In the genomic region with DNA sequence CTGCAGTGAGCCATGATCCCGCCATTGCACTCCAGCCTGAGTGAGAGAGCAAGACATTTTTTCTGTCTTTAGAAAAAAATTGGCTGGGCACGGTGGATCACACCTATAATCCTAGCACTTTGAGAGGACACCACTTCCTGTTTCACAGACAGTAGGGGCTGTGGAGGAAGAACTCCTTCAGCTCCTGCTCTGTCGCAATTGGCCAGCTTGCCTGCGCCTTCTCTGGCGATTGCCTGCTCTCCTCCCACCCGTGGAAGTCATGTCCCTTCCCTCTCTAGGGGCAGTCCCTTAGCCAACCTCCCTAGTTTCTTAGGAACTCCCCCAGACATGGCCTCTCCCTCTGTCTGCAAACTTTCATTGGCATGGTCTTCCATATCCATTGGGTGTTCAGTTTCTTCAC, we compare ENCODE assay signal across 27 cellular contexts. TPM values are rescaled to one million over a fixed set of nuclear protein-coding genes. Genes with fewer than 3 reads are reported as not detected.
DNase-seq lines count a peak whose midpoint lies in the region; ATAC-seq and TF ChIP-seq lines count a peak whose summit lies in the region.
"Had no signal": no experiment of that assay in that cellular context is flagged by ENCODE, and none has a peak within 500 bp of the region (broad histone marks: within the 10 kb centered on the region; RNA-seq: fewer than 3 reads in every experiment).

No MANE protein-coding gene starts in this region.

- no peaks in the 10 kb centered on the region for H3K27me3 ChIP-seq in HL-60 (ENCODE audit: insufficient read depth, poor library complexity, severe bottlenecking)
- H3K27me3 ChIP-seq: esophagus squamous epithelium had no signal

- POLR2A ChIA-PET in activated CD4-positive, alpha-beta T cell treated with anti-CD3 and anti-CD28 coated beads for 36 hours (lab: Charles Lee) = no interaction called here
- POLR2A ChIA-PET in activated CD8-positive, alpha-beta T cell treated with anti-CD3 and anti-CD28 coated beads for 36 hours (lab: Charles Lee) = interaction anchor here (1.0 to 1.3 kb wide), 2 partner anchors 9 kb away, joined by 4 read pairs; no protein-coding TSS in a partner anchor

- CTCF ChIA-PET in activated CD4-positive, alpha-beta T cell treated with anti-CD3 and anti-CD28 coated beads for 36 hours (lab: Charles Lee) = no interaction called here
- CTCF ChIA-PET in activated CD8-positive, alpha-beta T cell treated with anti-CD3 and anti-CD28 coated beads for 36 hours (lab: Charles Lee) = interaction anchor here (0.6 to 2.5 kb wide), 2 partner anchors 20 to 175 kb away, joined by 3 to 16 read pairs; no protein-coding TSS in a partner anchor

- H3K27ac ChIP-seq in HL-60 (replicated peaks) = no peak overlapping the region
- H3K27ac ChIP-seq: A549, esophagus squamous epithelium, KMS-11, skin epidermis had no signal

- H3K36me3 Mint-ChIP-seq in activated CD4-positive, alpha-beta T cell treated with anti-CD3 and anti-CD28 coated beads for 36 hours (ENCODE audit: low read depth) = peaks cover 64% of the 10 kb centered on the region
- peaks cover 59% of the 10 kb centered on the region for H3K36me3 Mint-ChIP-seq in activated CD8-positive, alpha-beta T cell treated with anti-CD3 and anti-CD28 coated beads for 36 hours (ENCODE audit: low read depth)
- H3K36me3 Mint-ChIP-seq in natural killer cell = no peaks in the 10 kb centered on the region

- no peaks in the 10 kb centered on the region for H3K27me3 Mint-ChIP-seq in activated CD4-positive, alpha-beta T cell treated with anti-CD3 and anti-CD28 coated beads for 36 hours
- H3K27me3 Mint-ChIP-seq in activated CD8-positive, alpha-beta T cell treated with anti-CD3 and anti-CD28 coated beads for 36 hours = no peaks in the 10 kb centered on the region
- H3K27me3 Mint-ChIP-seq in natural killer cell (ENCODE audit: low read depth in 2 of 2) = no peaks in the 10 kb centered on the region
- H3K27me3 Mint-ChIP-seq: activated B cell treated with CpG ODN at 0.5 μM for 24 hours; memory B cell; naive thymus-derived CD8-positive, alpha-beta T cell had no signal

- no peak overlapping the region for H3K4me3 ChIP-seq in HL-60 (replicated peaks; ENCODE audit: insufficient read depth, low read length)
- H3K4me3 ChIP-seq: A549, esophagus squamous epithelium, skin epidermis had no signal

- no peaks in the 10 kb centered on the region for H3K9me3 Mint-ChIP-seq in activated CD4-positive, alpha-beta T cell treated with anti-CD3 and anti-CD28 coated beads for 36 hours (ENCODE audit: low read depth)
- no peaks in the 10 kb centered on the region for H3K9me3 Mint-ChIP-seq in activated CD8-positive, alpha-beta T cell treated with anti-CD3 and anti-CD28 coated beads for 36 hours
- no peaks in the 10 kb centered on the region for H3K9me3 Mint-ChIP-seq in natural killer cell
- H3K9me3 Mint-ChIP-seq: activated B cell treated with CpG ODN at 0.5 μM for 24 hours; HFFc6; memory B cell; naive thymus-derived CD8-positive, alpha-beta T cell had no signal

- intact Hi-C loops in activated CD4-positive, alpha-beta T cell treated with anti-CD3 and anti-CD28 coated beads for 36 hours (cut with DNase I, micrococcal nuclease) = no loop called here
- intact Hi-C loops in activated CD8-positive, alpha-beta T cell treated with anti-CD3 and anti-CD28 coated beads for 36 hours (cut with micrococcal nuclease) = no loop called here
- intact Hi-C loops in natural killer cell (cut with micrococcal nuclease) = no loop called here

- no peak overlapping the region for H3K4me3 Mint-ChIP-seq in activated CD4-positive, alpha-beta T cell treated with anti-CD3 and anti-CD28 coated beads for 36 hours
- no peak overlapping the region for H3K4me3 Mint-ChIP-seq in activated CD8-positive, alpha-beta T cell treated with anti-CD3 and anti-CD28 coated beads for 36 hours
- H3K4me3 Mint-ChIP-seq in natural killer cell = no peak overlapping the region
- H3K4me3 Mint-ChIP-seq: activated B cell treated with CpG ODN at 0.5 μM for 24 hours; HFFc6; memory B cell; naive thymus-derived CD8-positive, alpha-beta T cell had no signal

- H3K4me1 Mint-ChIP-seq in activated CD4-positive, alpha-beta T cell treated with anti-CD3 and anti-CD28 coated beads for 36 hours = peaks cover 10% of the 10 kb centered on the region
- peaks cover 11% of the 10 kb centered on the region for H3K4me1 Mint-ChIP-seq in activated CD8-positive, alpha-beta T cell treated with anti-CD3 and anti-CD28 coated beads for 36 hours (ENCODE audit: low read depth)
- peaks cover 9 to 18% of the 10 kb centered on the region in 2 donors for H3K4me1 Mint-ChIP-seq in natural killer cell
- H3K4me1 Mint-ChIP-seq: memory B cell had no signal

- TF ChIP-seq CTCF in HL-60 (IDR thresholded peaks at IDR 0.05; ENCODE audit: insufficient read depth, low read length) = no peak
- TF ChIP-seq CTCF in activated CD8-positive, alpha-beta T cell treated with anti-CD3 and anti-CD28 coated beads for 36 hours (IDR thresholded peaks at IDR 0.05) = no peak
- TF ChIP-seq CTCF in natural killer cell (IDR thresholded peaks at IDR 0.05) = no peak
- TF ChIP-seq CTCF in GM20000 (IDR thresholded peaks at IDR 0.05; ENCODE audit: extremely low read depth, missing control alignments) = no peak

- DNase-seq in activated CD4-positive, alpha-beta T cell treated with anti-CD3 and anti-CD28 coated beads for 36 hours = no peak
- no peak for DNase-seq in activated CD4-positive, alpha-beta T cell treated with anti-CD3 and anti-CD28 coated beads for 1 hour
- DNase-seq in HL-60 (ENCODE audit: low read depth in 1 of 2, low spot score in 1 of 2) (peak; percentile 53 to 86), natural killer cell (no peak), GM20000 (ENCODE audit: low spot score) (no peak)
- no peak for DNase-seq in activated CD8-positive, alpha-beta T cell treated with anti-CD3 and anti-CD28 coated beads for 36 hours
- no peak for DNase-seq in stimulated activated CD8-positive, alpha-beta memory T cell treated with anti-CD3 and anti-CD28 coated beads, Interleukin-4, amount 100 ng/mL, for 48 hours
- DNase-seq: activated B cell treated with CpG ODN at 0.5 μM for 24 hours; activated CD8-positive, alpha-beta memory T cell treated with anti-CD3 and anti-CD28 coated beads, Interleukin-2, amount 50 U/mL, for 4 hours; activated effector memory CD4-positive, alpha-beta T cell treated with anti-CD3 and anti-CD28 coated beads, Interleukin-2, amount 50 U/mL, for 16 hours; C1 segment of cervical spinal cord; DMS 273 treated with DMSO at 0.1 percent for 48 hours; effector CD4-positive, alpha-beta T cell; esophagus squamous epithelium; HFFc6; kidney glomerular epithelial cell; naive thymus-derived CD8-positive, alpha-beta T cell; NCI-H1105; NCI-H2107; NCI-H524; SHP77; stimulated activated CD4-positive, alpha-beta T cell treated with anti-CD3 and anti-CD28 coated beads, Interleukin-4, amount 100 ng/mL, for 24 hours had no signal

- peak overlapping the region; percentile 45 for H3K27ac Mint-ChIP-seq in activated CD4-positive, alpha-beta T cell treated with anti-CD3 and anti-CD28 coated beads for 36 hours
- peak overlapping the region; percentile 28 for H3K27ac Mint-ChIP-seq in activated CD8-positive, alpha-beta T cell treated with anti-CD3 and anti-CD28 coated beads for 36 hours
- peak overlapping the region in 1 of 2 donors; percentile 68 for H3K27ac Mint-ChIP-seq in natural killer cell
- H3K27ac Mint-ChIP-seq: activated B cell treated with CpG ODN at 0.5 μM for 24 hours, HFFc6, memory B cell had no signal

- no peak for ATAC-seq in activated CD4-positive, alpha-beta T cell treated with anti-CD3 and anti-CD28 coated beads for 36 hours
- ATAC-seq in activated CD8-positive, alpha-beta T cell treated with anti-CD3 and anti-CD28 coated beads for 36 hours = peak; percentile 24
- ATAC-seq in natural killer cell (peak in 2 of 3 donors; percentile 32 to 34), GM21390 (IDR thresholded peaks at IDR 0.05; ENCODE audit: unreplicated experiment) (no peak)
- ATAC-seq: A549; naive thymus-derived CD8-positive, alpha-beta T cell had no signal

RNA-seq across cellular contexts. Expression of a gene that starts 8.7 kb away (rescaled TPM):
- 10 to 100 TPM; 16.1 to 20.7 TPM for total RNA-seq in activated CD4-positive, alpha-beta T cell treated with anti-CD3 and anti-CD28 coated beads for 36 hours
- 10 to 100 TPM; 16.1 to 18.8 TPM for total RNA-seq in activated CD8-positive, alpha-beta T cell treated with anti-CD3 and anti-CD28 coated beads for 36 hours
- 1 to 10 TPM; 3.5 to 4.4 (median 3.7) TPM for total RNA-seq in natural killer cell

Comparison
In these comparisons a context has a peak if more than half of its experiments do, and no peak if none do; other contexts are left out.
1. ATAC-seq: peak in activated CD8-positive, alpha-beta T cell treated with anti-CD3 and anti-CD28 coated beads for 36 hours (single experiment) and natural killer cell (2 of 3); none in activated CD4-positive, alpha-beta T cell treated with anti-CD3 and anti-CD28 coated beads for 36 hours (single experiment) and GM21390 (single experiment).
2. DNase-seq: peak in HL-60 (2 of 2); none in activated CD4-positive, alpha-beta T cell treated with anti-CD3 and anti-CD28 coated beads for 36 hours (single experiment), activated CD4-positive, alpha-beta T cell treated with anti-CD3 and anti-CD28 coated beads for 1 hour (single experiment), activated CD8-positive, alpha-beta T cell treated with anti-CD3 and anti-CD28 coated beads for 36 hours (single experiment), natural killer cell (single experiment), stimulated activated CD8-positive, alpha-beta memory T cell treated with anti-CD3 and anti-CD28 coated beads, Interleukin-4, amount 100 ng/mL, for 48 hours (single experiment) and GM20000 (single experiment).